14 cellular contexts compared by ENCODE assay signal in genomic region chr2:212939777-212940531, GRCh38.
DNase-seq lines count a peak whose midpoint lies in the region; ATAC-seq and TF ChIP-seq lines count a peak whose summit lies in the region.
"Had no signal": no experiment of that assay in that cellular context is flagged by ENCODE, and none has a peak within 500 bp of the region (broad histone marks: within the 10 kb centered on the region; RNA-seq: fewer than 3 reads in every experiment).

No MANE protein-coding gene starts in this region.

- ATAC-seq in stimulated activated naive B cell treated with anti-CD40 and anti-IgM and Interleukin-4, amounts not matched to agents 10 μg/mL and 1 μg/mL and 100 μg/mL, for 72 hours (replicated peaks): peak; percentile 27 to 44
- ATAC-seq in HG03432 (IDR thresholded peaks at IDR 0.05; ENCODE audit: unreplicated experiment): no peak
- ATAC-seq in GM19328 (IDR thresholded peaks at IDR 0.05; ENCODE audit: unreplicated experiment): no peak
- ATAC-seq: stimulated activated naive CD8-positive, alpha-beta T cell treated with anti-CD3 and anti-CD28 coated beads, Interleukin-15, Interleukin-2, amounts not matched to agents 100 U/mL and 50 U/mL, for 24 hours had no signal

- WGBS in esophagus, 2 donors: 34 to 42% methylated on average over 8 of the region's 8 CpGs

- H3K4me3 Mint-ChIP-seq in stimulated activated naive B cell treated with anti-CD40 and anti-IgM and Interleukin-4, amounts not matched to agents 10 μg/mL and 1 μg/mL and 100 μg/mL, for 72 hours: no peak overlapping the region
- H3K4me3 Mint-ChIP-seq: activated T-cell treated with anti-CD3 and anti-CD28 coated beads, Interleukin-2, amount 50 U/mL, for 24 hours had no signal

- no peak for TF ChIP-seq CTCF in LNCaP clone FGC (IDR thresholded peaks at IDR 0.05; ENCODE audit: control insufficient read depth, extremely low read depth, insufficient read depth)

- H3K27me3 Mint-ChIP-seq in stimulated activated naive B cell treated with anti-CD40 and anti-IgM and Interleukin-4, amounts not matched to agents 10 μg/mL and 1 μg/mL and 100 μg/mL, for 72 hours: no peaks in the 10 kb centered on the region
- H3K27me3 Mint-ChIP-seq: brain had no signal

- no peaks in the 10 kb centered on the region for H3K27me3 ChIP-seq in esophagus (ENCODE audit: control insufficient read depth in 1 of 2, insufficient read depth in 2 of 2, low read length in 2 of 2)

- H3K36me3 ChIP-seq in esophagus (ENCODE audit: control insufficient read depth in 2 of 2, insufficient read depth in 2 of 2, low read length in 1 of 2): no peaks in the 10 kb centered on the region

- peak overlapping the region; percentile 56 for H3K27ac Mint-ChIP-seq in stimulated activated naive B cell treated with anti-CD40 and anti-IgM and Interleukin-4, amounts not matched to agents 10 μg/mL and 1 μg/mL and 100 μg/mL, for 72 hours
- H3K27ac Mint-ChIP-seq: activated T-cell treated with anti-CD3 and anti-CD28 coated beads, Interleukin-2, amount 50 U/mL, for 24 hours had no signal

- H3K4me1 ChIP-seq in esophagus (ENCODE audit: control insufficient read depth in 2 of 2, insufficient read depth in 2 of 2, low read length in 1 of 2): peaks cover 0 to 8% of the 10 kb centered on the region in 2 donors

- no peaks in the 10 kb centered on the region for H3K9me3 ChIP-seq in esophagus (ENCODE audit: control insufficient read depth in 2 of 2, insufficient read depth in 1 of 2, low read depth in 1 of 2, low read length in 1 of 2)

- H3K4me1 Mint-ChIP-seq in stimulated activated naive B cell treated with anti-CD40 and anti-IgM and Interleukin-4, amounts not matched to agents 10 μg/mL and 1 μg/mL and 100 μg/mL, for 72 hours: peaks cover 15 to 30% of the 10 kb centered on the region in 2 donors

- peaks cover 0 to 1% of the 10 kb centered on the region in 2 donors for H3K9me3 Mint-ChIP-seq in stimulated activated naive B cell treated with anti-CD40 and anti-IgM and Interleukin-4, amounts not matched to agents 10 μg/mL and 1 μg/mL and 100 μg/mL, for 72 hours
- H3K9me3 Mint-ChIP-seq: activated T-cell treated with anti-CD3 and anti-CD28 coated beads, Interleukin-2, amount 50 U/mL, for 24 hours; brain had no signal

- DNase-seq in LNCaP clone FGC (ENCODE audit: low read depth) (peak; percentile 97), NCI-H510A (lab: John Stamatoyannopoulos, UW) (peak; percentile 89), head of caudate nucleus (no peak)
- DNase-seq in stimulated activated naive B cell treated with anti-CD40 and anti-IgM and Interleukin-4, amounts not matched to agents 10 μg/mL and 1 μg/mL and 100 μg/mL, for 72 hours: no peak
- no peak for DNase-seq in stimulated activated naive CD4-positive, alpha-beta T cell (lab: John Stamatoyannopoulos, UW)
- DNase-seq: activated T-cell treated with anti-CD3 and anti-CD28 coated beads, Interleukin-2, amount 50 U/mL, for 24 hours; EL; GOT3; stimulated activated naive CD8-positive, alpha-beta T cell treated with anti-CD3 and anti-CD28 coated beads, Interleukin-15, Interleukin-2, amounts not matched to agents 100 U/mL and 50 U/mL, for 24 hours; T-helper 9 cell had no signal

- peak overlapping the region; percentile 52 to 60 for H3K27ac ChIP-seq in esophagus (ENCODE audit: low read depth in 2 of 2, low read length in 1 of 2)

- intact Hi-C loops in head of caudate nucleus (cut with DNase I): no loop called here

- H3K4me3 ChIP-seq in LNCaP clone FGC (ENCODE audit: low read depth, low read length): 0 out of 2 replicates have a peak overlapping the region, but pooled peaks have one; percentile 2
- no peak overlapping the region for H3K4me3 ChIP-seq in esophagus (ENCODE audit: low read depth in 1 of 2, low read length in 2 of 2)

- peaks cover 23 to 27% of the 10 kb centered on the region in 2 donors for H3K36me3 Mint-ChIP-seq in stimulated activated naive B cell treated with anti-CD40 and anti-IgM and Interleukin-4, amounts not matched to agents 10 μg/mL and 1 μg/mL and 100 μg/mL, for 72 hours
- H3K36me3 Mint-ChIP-seq: brain had no signal

Comparison
In these comparisons a context has a peak if more than half of its experiments do, and no peak if none do; other contexts are left out.
1. DNase-seq: peak in LNCaP clone FGC (single experiment) and NCI-H510A (single experiment); none in stimulated activated naive B cell treated with anti-CD40 and anti-IgM and Interleukin-4, amounts not matched to agents 10 μg/mL and 1 μg/mL and 100 μg/mL, for 72 hours (single experiment), stimulated activated naive CD4-positive, alpha-beta T cell (0 of 6) and head of caudate nucleus (0 of 42).
2. ATAC-seq: peak in stimulated activated naive B cell treated with anti-CD40 and anti-IgM and Interleukin-4, amounts not matched to agents 10 μg/mL and 1 μg/mL and 100 μg/mL, for 72 hours (2 of 2); none in HG03432 (single experiment) and GM19328 (single experiment).